In genomic region chr4:81965911-81966310, GRCh38 we compare ENCODE assay signal across 20 cellular contexts.
"Had no signal": no experiment of that assay in that cellular context is flagged by ENCODE, and none has a peak within 500 bp of the region (broad histone marks: within the 10 kb centered on the region; RNA-seq: fewer than 3 reads in every experiment).

No MANE protein-coding gene starts in this region.

- DNase-seq: dorsolateral prefrontal cortex; effector CD8-positive, alpha-beta T cell; foreskin melanocyte; head of caudate nucleus; kidney; left colon; left ventricle myocardium superior; mesendoderm; naive B cell; occipital lobe; pancreas; right cardiac atrium; small intestine; stimulated activated CD4-positive, alpha-beta T cell treated with anti-CD3 and anti-CD28 coated beads, Interleukin-12 subunit alpha, Interleukin-12 subunit beta, amount 100 ng/mL, for 4 hours; stimulated activated naive CD4-positive, alpha-beta T cell; stomach; substantia nigra; transverse colon had no signal

- H3K4me3 ChIP-seq: dorsolateral prefrontal cortex, hepatocyte, pancreas, stomach, thoracic aorta, transverse colon had no signal

- ATAC-seq: left colon, left ventricle myocardium superior, pancreas, right cardiac atrium had no signal

- H3K27me3 ChIP-seq: hepatocyte, pancreas, stomach, transverse colon had no signal

- H3K4me2 ChIP-seq: hepatocyte had no signal

- H3K36me3 ChIP-seq: pancreas, stomach, thoracic aorta, transverse colon had no signal

- H2AFZ ChIP-seq: hepatocyte had no signal

- H3K4me1 ChIP-seq: pancreas, stomach, transverse colon had no signal

- H3K9me3 ChIP-seq: pancreas, stomach, thoracic aorta, transverse colon had no signal
